Comparison of ENCODE assay signal across 8 cellular contexts in the genomic region with DNA sequence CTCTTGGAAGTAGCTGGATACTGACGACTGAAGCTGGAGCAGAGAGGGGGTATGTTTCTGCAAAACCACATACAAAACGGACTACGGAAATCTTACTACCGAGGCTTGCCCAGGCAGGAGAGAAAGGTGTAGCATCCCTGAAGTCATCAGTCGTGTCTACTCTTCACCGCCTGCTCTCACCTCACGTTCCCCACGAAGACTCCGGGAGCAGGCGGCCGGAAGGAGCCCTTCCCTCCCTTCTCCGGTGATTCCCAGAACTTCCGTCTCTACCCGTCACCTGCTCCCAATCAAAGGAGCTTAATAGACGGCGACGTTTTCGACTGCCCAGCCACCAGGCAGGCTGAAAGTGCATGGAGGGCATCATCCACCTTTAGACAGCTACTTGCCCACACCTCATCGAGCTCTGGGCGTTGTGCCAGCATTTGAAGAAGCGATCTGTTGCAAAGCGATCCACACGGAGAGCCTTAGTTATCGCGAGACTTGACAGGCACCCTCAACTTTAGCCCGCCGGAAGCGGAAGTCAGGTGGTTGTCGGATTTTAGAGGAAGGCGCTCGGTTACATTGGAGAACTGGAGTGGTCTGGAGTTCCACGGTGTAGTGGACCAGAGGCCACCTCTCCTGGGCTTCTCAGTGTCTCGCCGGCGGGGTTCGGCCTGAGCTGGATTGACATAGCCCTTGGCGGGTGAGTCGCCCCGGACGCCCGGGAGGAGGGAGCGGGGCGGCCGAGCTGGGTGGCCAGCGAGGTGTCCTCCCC. TPM values are rescaled to one million over a fixed set of nuclear protein-coding genes. Genes with fewer than 3 reads are reported as not detected.
DNase-seq lines count a peak whose midpoint lies in the region; ATAC-seq and TF ChIP-seq lines count a peak whose summit lies in the region.

TSS of gene RAMAC (plus strand) at position 523 of the 754 bp plus-strand sequence. CDS start 2,809 bp downstream, outside the sequence.

- TF ChIP-seq CTCF in glutamatergic neuron (IDR thresholded peaks at IDR 0.05; ENCODE audit: partially characterized antibody, unreplicated experiment) (no peak), osteoblast (IDR thresholded peaks at IDR 0.05; ENCODE audit: extremely low read depth, low read depth, low read length) (no peak), thoracic aorta (IDR thresholded peaks at IDR 0.05) (no peak)

- H3K27me3 Mint-ChIP-seq in activated naive CD8-positive, alpha-beta T cell treated with anti-CD3 and anti-CD28 coated beads for 36 hours, result no peaks in the 10 kb centered on the region
- H3K27me3 Mint-ChIP-seq in glutamatergic neuron (ENCODE audit: unreplicated experiment), result peaks cover 4% of the 10 kb centered on the region

- DNase-seq in NCI-H1092 (lab: John Stamatoyannopoulos, UW) (peak; percentile 92), glutamatergic neuron (peak; percentile 82), osteoblast (ENCODE audit: insufficient read length, low spot score, missing footprints) (peak; percentile 94), thoracic aorta (ENCODE audit: low spot score) (peak; percentile 89)
- DNase-seq in activated naive CD8-positive, alpha-beta T cell treated with anti-CD3 and anti-CD28 coated beads for 36 hours, result peak; percentile 88

- H3K4me3 Mint-ChIP-seq in activated naive CD8-positive, alpha-beta T cell treated with anti-CD3 and anti-CD28 coated beads for 36 hours, result peak within 1 kb of the TSS; percentile 84
- peak within 1 kb of the TSS; percentile 96 for H3K4me3 Mint-ChIP-seq in glutamatergic neuron (ENCODE audit: unreplicated experiment)

- H3K9me3 Mint-ChIP-seq in activated naive CD8-positive, alpha-beta T cell treated with anti-CD3 and anti-CD28 coated beads for 36 hours, result no peaks in the 10 kb centered on the region
- H3K9me3 Mint-ChIP-seq in glutamatergic neuron (ENCODE audit: unreplicated experiment), result peaks cover 2% of the 10 kb centered on the region

- peak within 1 kb of the TSS; percentile 81 for H3K27ac ChIP-seq in osteoblast (ENCODE audit: low read depth, low read length)
- peak within 1 kb of the TSS; percentile 24 to 68 for H3K27ac ChIP-seq in thoracic aorta

- H3K27me3 ChIP-seq in osteoblast (ENCODE audit: insufficient read depth, low read length), result no peaks in the 10 kb centered on the region
- no peaks in the 10 kb centered on the region for H3K27me3 ChIP-seq in thoracic aorta (replicated peaks; ENCODE audit: insufficient read depth)

- ATAC-seq in HG02588 (IDR thresholded peaks at IDR 0.05; ENCODE audit: unreplicated experiment), result peak; percentile 94
- peak; percentile 98 for ATAC-seq in SK-N-SH treated with all-trans-retinoic acid at 6 μM for 48 hours
- peak; percentile 98 for ATAC-seq in thoracic aorta (ENCODE audit: insufficient number of reproducible peaks, low FRiP score, low read depth)

- H3K4me1 ChIP-seq in osteoblast (ENCODE audit: insufficient read depth, low read length) (peaks cover 11% of the 10 kb centered on the region), thoracic aorta (ENCODE audit: control insufficient read depth in 1 of 2, low read depth in 2 of 2) (peaks cover 12 to 14% of the 10 kb centered on the region in 2 donors)

- H3K36me3 ChIP-seq in osteoblast (ENCODE audit: insufficient read depth, low read length) (peaks cover 12% of the 10 kb centered on the region), thoracic aorta (peaks cover 9% of the 10 kb centered on the region)

- no peaks in the 10 kb centered on the region for H3K9me3 ChIP-seq in osteoblast (ENCODE audit: low read depth, low read length)
- H3K9me3 ChIP-seq in thoracic aorta, result no peaks in the 10 kb centered on the region

- peaks cover 16% of the 10 kb centered on the region for H3K79me2 ChIP-seq in osteoblast (ENCODE audit: insufficient read depth, low read length)

- peaks cover 23% of the 10 kb centered on the region for H3K4me1 Mint-ChIP-seq in activated naive CD8-positive, alpha-beta T cell treated with anti-CD3 and anti-CD28 coated beads for 36 hours
- H3K4me1 Mint-ChIP-seq in glutamatergic neuron (ENCODE audit: low read depth, unreplicated experiment), result peaks cover 8% of the 10 kb centered on the region

- H3K4me2 ChIP-seq in osteoblast (ENCODE audit: insufficient read depth, low read length), result peak within 1 kb of the TSS; percentile 88

- peaks cover 15% of the 10 kb centered on the region for H3K36me3 Mint-ChIP-seq in activated naive CD8-positive, alpha-beta T cell treated with anti-CD3 and anti-CD28 coated beads for 36 hours
- no peaks in the 10 kb centered on the region for H3K36me3 Mint-ChIP-seq in glutamatergic neuron (ENCODE audit: unreplicated experiment)

- H3K27ac Mint-ChIP-seq in activated naive CD8-positive, alpha-beta T cell treated with anti-CD3 and anti-CD28 coated beads for 36 hours, result peak within 1 kb of the TSS; percentile 98
- peak within 1 kb of the TSS; percentile 99 for H3K27ac Mint-ChIP-seq in glutamatergic neuron (ENCODE audit: unreplicated experiment)

- peaks cover 2% of the 10 kb centered on the region for H4K20me1 ChIP-seq in osteoblast (ENCODE audit: insufficient read depth, low read length)

- H2AFZ ChIP-seq in osteoblast (ENCODE audit: low read length), result peak within 1 kb of the TSS; percentile 98

- H3K4me3 ChIP-seq in GM08714 (ENCODE audit: low read length) (peak within 1 kb of the TSS; percentile 94), osteoblast (ENCODE audit: insufficient read depth, low read length) (peak within 1 kb of the TSS; percentile 79), thoracic aorta (peak within 1 kb of the TSS; percentile 70)

TF ChIP-seq in SK-N-SH treated with all-trans-retinoic acid at 6 μM for 48 hours, 23 proteins besides CTCF, POLR2A, EP300 and RAD21 (continues in another document):
- TF ChIP-seq, protein P1, sequence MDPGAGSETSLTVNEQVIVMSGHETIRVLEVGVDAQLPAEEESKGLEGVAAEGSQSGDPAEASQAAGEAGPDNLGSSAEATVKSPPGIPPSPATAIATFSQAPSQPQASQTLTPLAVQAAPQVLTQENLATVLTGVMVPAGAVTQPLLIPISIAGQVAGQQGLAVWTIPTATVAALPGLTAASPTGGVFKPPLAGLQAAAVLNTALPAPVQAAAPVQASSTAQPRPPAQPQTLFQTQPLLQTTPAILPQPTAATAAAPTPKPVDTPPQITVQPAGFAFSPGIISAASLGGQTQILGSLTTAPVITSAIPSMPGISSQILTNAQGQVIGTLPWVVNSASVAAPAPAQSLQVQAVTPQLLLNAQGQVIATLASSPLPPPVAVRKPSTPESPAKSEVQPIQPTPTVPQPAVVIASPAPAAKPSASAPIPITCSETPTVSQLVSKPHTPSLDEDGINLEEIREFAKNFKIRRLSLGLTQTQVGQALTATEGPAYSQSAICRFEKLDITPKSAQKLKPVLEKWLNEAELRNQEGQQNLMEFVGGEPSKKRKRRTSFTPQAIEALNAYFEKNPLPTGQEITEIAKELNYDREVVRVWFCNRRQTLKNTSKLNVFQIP (CRISPR knock-in tag; IDR thresholded peaks at IDR 0.05; ENCODE audit: borderline replicate concordance, low read depth), result no peak
- TF ChIP-seq OSR1 (CRISPR knock-in tag; IDR thresholded peaks at IDR 0.05), result 0 out of 2 replicates have a peak, but pooled peaks have one; percentile 71
- no peak for TF ChIP-seq ESRRG (CRISPR knock-in tag; IDR thresholded peaks at IDR 0.05)
- TF ChIP-seq GLIS3 (CRISPR knock-in tag; IDR thresholded peaks at IDR 0.05), result no peak
- no peak for TF ChIP-seq ARNTL (CRISPR knock-in tag; IDR thresholded peaks at IDR 0.05; ENCODE audit: borderline replicate concordance, low read depth)
- TF ChIP-seq ZNF70 (CRISPR knock-in tag; IDR thresholded peaks at IDR 0.05), result no peak
- no peak for TF ChIP-seq TSHZ2 (CRISPR knock-in tag; IDR thresholded peaks at IDR 0.05)
- peak; percentile 67; the same call in 1 of the 2 replicates for TF ChIP-seq ZFP3 (CRISPR knock-in tag; IDR thresholded peaks at IDR 0.05)
- no peak for TF ChIP-seq CSDC2 (CRISPR knock-in tag; IDR thresholded peaks at IDR 0.05)
- TF ChIP-seq SNAI2 (CRISPR knock-in tag; IDR thresholded peaks at IDR 0.05), result peak; percentile 79; the same call in 1 of the 2 replicates
- TF ChIP-seq TOX (CRISPR knock-in tag; IDR thresholded peaks at IDR 0.05; ENCODE audit: borderline replicate concordance), result no peak
- no peak for TF ChIP-seq ZNF565 (CRISPR knock-in tag; conservative IDR thresholded peaks at IDR 0.05; ENCODE audit: low read depth)
- TF ChIP-seq PPARA (CRISPR knock-in tag; IDR thresholded peaks at IDR 0.05; ENCODE audit: borderline replicate concordance), result no peak

RNA-seq across cellular contexts. Expression of gene RAMAC, which starts in this region (rescaled TPM):
- 10 to 100 TPM; 24.9 to 28.4 TPM for total RNA-seq in activated naive CD8-positive, alpha-beta T cell treated with anti-CD3 and anti-CD28 coated beads for 36 hours
- total RNA-seq in glutamatergic neuron (ENCODE audit: unreplicated experiment) (38.2 TPM), osteoblast (25.6 and 26.4 TPM in 2 replicates), thoracic aorta (10 to 100 TPM; 15.1 to 15.6 TPM)

Comparison
In these comparisons a context has a peak if more than half of its experiments do, and no peak if none do; other contexts are left out.
1. Peak in every context shown above with its lines: DNase-seq, ATAC-seq, H3K4me3 ChIP-seq and H3K27ac ChIP-seq.